1 cellular context compared by ENCODE assay signal in the genomic region with DNA sequence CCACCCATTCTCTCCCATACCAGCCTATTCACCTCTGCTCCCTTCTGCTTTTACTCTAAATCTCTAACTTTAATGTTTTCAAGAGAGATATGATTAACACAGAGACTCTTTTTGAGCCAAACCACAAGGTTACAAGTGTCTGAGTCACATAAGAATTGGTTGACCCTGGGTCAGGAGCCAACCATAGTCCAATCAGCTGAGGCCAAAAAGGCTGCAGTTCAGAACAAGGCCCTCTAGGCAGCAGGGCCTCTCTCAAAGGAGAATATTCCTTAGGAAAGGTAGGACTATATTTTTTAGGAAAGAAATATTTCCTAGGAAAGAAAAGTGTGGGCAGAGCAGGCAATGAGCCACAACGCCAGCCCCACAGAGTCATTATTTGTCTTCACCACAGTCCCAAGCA.
TF ChIP-seq lines count a peak whose summit lies in the region.

No MANE protein-coding gene starts in this region.

TF ChIP-seq in HepG2, 621 proteins besides CTCF, POLR2A, EP300 and RAD21 (continued from another document):
- TF ChIP-seq, protein P1, sequence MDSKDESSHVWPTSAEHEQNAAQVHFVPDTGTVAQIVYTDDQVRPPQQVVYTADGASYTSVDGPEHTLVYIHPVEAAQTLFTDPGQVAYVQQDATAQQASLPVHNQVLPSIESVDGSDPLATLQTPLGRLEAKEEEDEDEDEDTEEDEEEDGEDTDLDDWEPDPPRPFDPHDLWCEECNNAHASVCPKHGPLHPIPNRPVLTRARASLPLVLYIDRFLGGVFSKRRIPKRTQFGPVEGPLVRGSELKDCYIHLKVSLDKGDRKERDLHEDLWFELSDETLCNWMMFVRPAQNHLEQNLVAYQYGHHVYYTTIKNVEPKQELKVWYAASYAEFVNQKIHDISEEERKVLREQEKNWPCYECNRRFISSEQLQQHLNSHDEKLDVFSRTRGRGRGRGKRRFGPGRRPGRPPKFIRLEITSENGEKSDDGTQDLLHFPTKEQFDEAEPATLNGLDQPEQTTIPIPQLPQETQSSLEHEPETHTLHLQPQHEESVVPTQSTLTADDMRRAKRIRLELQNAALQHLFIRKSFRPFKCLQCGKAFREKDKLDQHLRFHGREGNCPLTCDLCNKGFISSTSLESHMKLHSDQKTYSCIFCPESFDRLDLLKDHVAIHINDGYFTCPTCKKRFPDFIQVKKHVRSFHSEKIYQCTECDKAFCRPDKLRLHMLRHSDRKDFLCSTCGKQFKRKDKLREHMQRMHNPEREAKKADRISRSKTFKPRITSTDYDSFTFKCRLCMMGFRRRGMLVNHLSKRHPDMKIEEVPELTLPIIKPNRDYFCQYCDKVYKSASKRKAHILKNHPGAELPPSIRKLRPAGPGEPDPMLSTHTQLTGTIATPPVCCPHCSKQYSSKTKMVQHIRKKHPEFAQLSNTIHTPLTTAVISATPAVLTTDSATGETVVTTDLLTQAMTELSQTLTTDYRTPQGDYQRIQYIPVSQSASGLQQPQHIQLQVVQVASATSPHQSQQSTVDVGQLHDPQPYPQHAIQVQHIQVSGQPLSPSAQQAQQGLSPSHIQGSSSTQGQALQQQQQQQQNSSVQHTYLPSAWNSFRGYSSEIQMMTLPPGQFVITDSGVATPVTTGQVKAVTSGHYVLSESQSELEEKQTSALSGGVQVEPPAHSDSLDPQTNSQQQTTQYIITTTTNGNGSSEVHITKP (CRISPR knock-in tag; IDR thresholded peaks at IDR 0.05; ENCODE audit: low read depth): 0 out of 2 replicates have a peak, but pooled peaks have one; percentile 29
- TF ChIP-seq HNF4A (CRISPR knock-in tag; IDR thresholded peaks at IDR 0.05) (no peak), TMF1 (CRISPR knock-in tag; IDR thresholded peaks at IDR 0.05; ENCODE audit: low read depth) (no peak)
- TF ChIP-seq, protein P2, sequence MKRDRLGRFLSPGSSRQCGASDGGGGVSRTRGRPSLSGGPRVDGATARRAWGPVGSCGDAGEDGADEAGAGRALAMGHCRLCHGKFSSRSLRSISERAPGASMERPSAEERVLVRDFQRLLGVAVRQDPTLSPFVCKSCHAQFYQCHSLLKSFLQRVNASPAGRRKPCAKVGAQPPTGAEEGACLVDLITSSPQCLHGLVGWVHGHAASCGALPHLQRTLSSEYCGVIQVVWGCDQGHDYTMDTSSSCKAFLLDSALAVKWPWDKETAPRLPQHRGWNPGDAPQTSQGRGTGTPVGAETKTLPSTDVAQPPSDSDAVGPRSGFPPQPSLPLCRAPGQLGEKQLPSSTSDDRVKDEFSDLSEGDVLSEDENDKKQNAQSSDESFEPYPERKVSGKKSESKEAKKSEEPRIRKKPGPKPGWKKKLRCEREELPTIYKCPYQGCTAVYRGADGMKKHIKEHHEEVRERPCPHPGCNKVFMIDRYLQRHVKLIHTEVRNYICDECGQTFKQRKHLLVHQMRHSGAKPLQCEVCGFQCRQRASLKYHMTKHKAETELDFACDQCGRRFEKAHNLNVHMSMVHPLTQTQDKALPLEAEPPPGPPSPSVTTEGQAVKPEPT (CRISPR knock-in tag; IDR thresholded peaks at IDR 0.05; ENCODE audit: low read depth): no peak
- TF ChIP-seq, protein P3, sequence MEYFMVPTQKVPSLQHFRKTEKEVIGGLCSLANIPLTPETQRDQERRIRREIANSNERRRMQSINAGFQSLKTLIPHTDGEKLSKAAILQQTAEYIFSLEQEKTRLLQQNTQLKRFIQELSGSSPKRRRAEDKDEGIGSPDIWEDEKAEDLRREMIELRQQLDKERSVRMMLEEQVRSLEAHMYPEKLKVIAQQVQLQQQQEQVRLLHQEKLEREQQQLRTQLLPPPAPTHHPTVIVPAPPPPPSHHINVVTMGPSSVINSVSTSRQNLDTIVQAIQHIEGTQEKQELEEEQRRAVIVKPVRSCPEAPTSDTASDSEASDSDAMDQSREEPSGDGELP (IDR thresholded peaks at IDR 0.05; ENCODE audit: borderline replicate concordance, low read depth): 0 out of 2 replicates have a peak, but pooled peaks have one; percentile 30
